Comparison of ENCODE assay signal across 8 cellular contexts in the genomic region with DNA sequence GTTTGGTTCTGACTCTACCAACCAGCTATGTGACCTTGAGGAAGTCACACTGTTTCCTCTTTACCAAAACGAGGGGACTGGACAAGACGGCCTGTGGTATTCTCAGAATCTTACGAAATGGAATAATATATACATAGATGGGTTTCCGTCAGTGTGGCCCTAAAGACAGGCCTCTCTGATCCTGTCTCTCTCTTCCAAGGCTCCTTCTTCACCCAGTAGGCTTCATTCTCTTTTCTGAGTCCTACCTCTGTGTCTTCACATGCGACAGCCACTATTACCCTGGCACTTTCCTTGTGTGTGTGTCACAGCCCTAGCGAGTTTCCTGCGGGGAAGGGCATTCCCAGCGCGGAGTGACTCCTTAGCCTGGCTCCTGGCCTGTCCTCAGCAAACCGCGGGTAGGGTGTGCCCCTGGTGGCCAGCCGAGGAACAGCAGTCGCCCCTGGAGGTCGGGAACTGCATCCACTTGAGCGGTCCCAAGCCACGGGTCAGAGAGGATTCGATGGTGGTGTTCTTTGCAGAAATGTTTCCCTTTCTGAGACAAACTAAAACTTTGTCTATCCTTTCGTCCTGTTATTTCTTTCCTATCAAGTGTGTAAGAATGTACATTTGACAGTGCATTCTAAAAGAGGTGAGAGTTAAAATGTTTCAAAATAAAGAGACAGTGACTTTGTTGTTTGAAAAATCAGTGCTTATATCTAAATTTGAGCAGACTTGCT.
DNase-seq lines count a peak whose midpoint lies in the region; ATAC-seq and TF ChIP-seq lines count a peak whose summit lies in the region.

No MANE protein-coding gene starts in this region.

- peak; percentile 99 for TF ChIP-seq CTCF in GM12874 (IDR thresholded peaks at IDR 0.05; ENCODE audit: insufficient read depth, low read depth, low read length)
- TF ChIP-seq CTCF in ovary (IDR thresholded peaks at IDR 0.05), result peak; percentile 63 to 86 (median 85)
- TF ChIP-seq CTCF in tibial nerve (IDR thresholded peaks at IDR 0.05), result peak; percentile 94 to 99 (median 96)

- H3K36me3 ChIP-seq in ovary, result no peaks in the 10 kb centered on the region
- H3K36me3 ChIP-seq in tibial nerve, result no peaks in the 10 kb centered on the region

- no peaks in the 10 kb centered on the region for H3K9me3 ChIP-seq in ovary
- no peaks in the 10 kb centered on the region for H3K9me3 ChIP-seq in tibial nerve

- TF ChIP-seq EP300 in ovary (IDR thresholded peaks at IDR 0.05) (no peak), tibial nerve (IDR thresholded peaks at IDR 0.05) (peak; percentile 46 to 57)

- H3K27me3 ChIP-seq in ovary (no peaks in the 10 kb centered on the region), tibial nerve (no peaks in the 10 kb centered on the region)

- H3K27ac ChIP-seq in ovary (no peak overlapping the region), tibial nerve (peak overlapping the region in 2 of 4 donors; percentile 57 to 71)

- WGBS in ovary, 3 donors, result 31 to 41% (median 33%) methylated on average over 18 of the region's 18 CpGs
- WGBS in tibial nerve, 2 donors, result 17% methylated on average over 18 of the region's 18 CpGs

- TF ChIP-seq POLR2A in ovary (IDR thresholded peaks at IDR 0.05), result no peak
- TF ChIP-seq POLR2A in tibial nerve (IDR thresholded peaks at IDR 0.05), result no peak

- DNase-seq in RPMI7951 (ENCODE audit: low read depth) (peak; percentile 67), head of caudate nucleus (peak; percentile 56 to 97 (median 91)), ovary (peak; percentile 57 to 86 (median 82)), tibial nerve (ENCODE audit: low spot score in 2 of 2) (peak; percentile 71 to 81)
- DNase-seq in activated naive CD4-positive, alpha-beta T cell treated with Interleukin-2 at 50 U/mL for 16 hours, result peak; percentile 48

- H3K4me3 ChIP-seq in ovary (no peak overlapping the region), tibial nerve (no peak overlapping the region)

- intact Hi-C loops in head of caudate nucleus (cut with DNase I), result loop anchor here (10.0 kb wide), 1 partner anchor 57 kb away; no protein-coding TSS in a partner anchor
- intact Hi-C loops in ovary (cut with DNase I), result loop anchor here in 1 of 4 donors (10.0 kb wide), 2 partner anchors 67 to 187 kb away; a partner anchor contains a TSS

- ATAC-seq in HG02885 (IDR thresholded peaks at IDR 0.05; ENCODE audit: poor library complexity, unreplicated experiment) (peak; percentile 82), GM21825 (IDR thresholded peaks at IDR 0.05; ENCODE audit: unreplicated experiment) (no peak)

- H3K4me1 ChIP-seq in ovary (ENCODE audit: insufficient read depth) (peaks cover 7% of the 10 kb centered on the region), tibial nerve (peaks cover 0 to 28% (median 12%) of the 10 kb centered on the region in 4 donors)
